10 cellular contexts compared by ENCODE assay signal in genomic region chr6:33578164-33578563, GRCh38. TPM values are rescaled to one million over a fixed set of nuclear protein-coding genes. Genes with fewer than 3 reads are reported as not detected.
DNase-seq lines count a peak whose midpoint lies in the region; ATAC-seq and TF ChIP-seq lines count a peak whose summit lies in the region.
"Had no signal": no experiment of that assay in that cellular context is flagged by ENCODE, and none has a peak within 500 bp of the region (broad histone marks: within the 10 kb centered on the region; RNA-seq: fewer than 3 reads in every experiment).

No MANE protein-coding gene starts in this region.

- peaks cover 11% of the 10 kb centered on the region for H4K20me1 ChIP-seq in BLaER1

- no peaks in the 10 kb centered on the region for H3K9me3 ChIP-seq in BLaER1

- peak overlapping the region; percentile 89 for H3K27ac ChIP-seq in BLaER1

- H3K4me2 ChIP-seq in BLaER1: peak overlapping the region; percentile 97

- H3K27ac Mint-ChIP-seq in IgD-negative memory B cell (peak overlapping the region; percentile 94 to 99 (median 97)), MCF 10A (ENCODE audit: low read depth, unreplicated experiment) (peak overlapping the region; percentile 97), nephron progenitor cell (no peak overlapping the region)

- no peak for TF ChIP-seq CTCF in MCF 10A (IDR thresholded peaks at IDR 0.05; ENCODE audit: unreplicated experiment)
- no peak for TF ChIP-seq CTCF in nephron progenitor cell (IDR thresholded peaks at IDR 0.05)

- peaks cover 43% of the 10 kb centered on the region for H3K4me1 ChIP-seq in BLaER1

- H3K9me3 Mint-ChIP-seq in IgD-negative memory B cell (no peaks in the 10 kb centered on the region), MCF 10A (ENCODE audit: unreplicated experiment) (no peaks in the 10 kb centered on the region), nephron progenitor cell (no peaks in the 10 kb centered on the region)

- no peaks in the 10 kb centered on the region for H3K27me3 ChIP-seq in BLaER1

- H3K9ac ChIP-seq in BLaER1: peak overlapping the region; percentile 93

- H3K27me3 Mint-ChIP-seq in IgD-negative memory B cell (no peaks in the 10 kb centered on the region), MCF 10A (ENCODE audit: insufficient read depth, unreplicated experiment) (no peaks in the 10 kb centered on the region), nephron progenitor cell (ENCODE audit: low read depth, poor library complexity) (no peaks in the 10 kb centered on the region)

- CTCF ChIA-PET in MCF 10A (lab: Yijun Ruan, JAX): interaction anchor here (1.0 to 1.7 kb wide), 3 partner anchors 12 to 133 kb away, joined by 3 to 5 read pairs (median 4); partner anchors contain the start of gene UQCC2

- BruUV-seq in MCF 10A (replicated peaks; lab: Mats Ljungman, UMichigan): no TSS peak

- peaks cover 48% of the 10 kb centered on the region for H3K36me3 ChIP-seq in BLaER1

- intact Hi-C loops in MCF 10A (cut with micrococcal nuclease): no loop called here

- H3K4me1 Mint-ChIP-seq in IgD-negative memory B cell: peaks cover 11 to 25% (median 14%) of the 10 kb centered on the region in 3 donors
- H3K4me1 Mint-ChIP-seq in MCF 10A (ENCODE audit: insufficient read depth, unreplicated experiment): peaks cover 28% of the 10 kb centered on the region
- peaks cover 19% of the 10 kb centered on the region for H3K4me1 Mint-ChIP-seq in nephron progenitor cell

- DNase-seq in MCF 10A (ENCODE audit: unreplicated experiment) (no peak), nephron progenitor cell (no peak), hepatic stellate cell (ENCODE audit: low spot score) (no peak), NCI-H2107 (lab: John Stamatoyannopoulos, UW) (no peak)
- DNase-seq: caudate nucleus, NCI-H1048 had no signal

- POLR2A ChIA-PET in MCF 10A (lab: Yijun Ruan, JAX): interaction anchor here (1.1 to 3.2 kb wide), 10 partner anchors 9 to 210 kb away, joined by 4 to 20 read pairs (median 12); partner anchors contain the start of genes CUTA, ITPR3, LEMD2 and ZBTB9

- H3K4me3 ChIP-seq in BLaER1: peak overlapping the region; percentile 95

- peak overlapping the region; percentile 90 to 98 (median 92) for H3K4me3 Mint-ChIP-seq in IgD-negative memory B cell
- H3K4me3 Mint-ChIP-seq in MCF 10A (ENCODE audit: unreplicated experiment): peak overlapping the region; percentile 85
- peak overlapping the region; percentile 73 for H3K4me3 Mint-ChIP-seq in nephron progenitor cell

- ATAC-seq in GM18873 (IDR thresholded peaks at IDR 0.05; ENCODE audit: low FRiP score, unreplicated experiment) (no peak), HG02623 (IDR thresholded peaks at IDR 0.05; ENCODE audit: unreplicated experiment) (no peak)

- H3K36me3 Mint-ChIP-seq in IgD-negative memory B cell (peaks cover 4% of the 10 kb centered on the region), MCF 10A (ENCODE audit: insufficient read depth, unreplicated experiment) (peaks cover 36% of the 10 kb centered on the region), nephron progenitor cell (ENCODE audit: low read depth) (peaks cover 11% of the 10 kb centered on the region)

RNA-seq across cellular contexts. Expression of gene BAK1, which starts 1.9 kb away (rescaled TPM):
- polyA plus RNA-seq in IgD-negative memory B cell: 40.6 TPM
- 45.8 and 57.7 TPM in 2 replicates for total RNA-seq in MCF 10A (2022)

RNA-seq across cellular contexts. Expression of gene ITPR3, which starts 43.0 kb away (rescaled TPM):
- 6.7 TPM for polyA plus RNA-seq in IgD-negative memory B cell
- 86.9 and 109 TPM in 2 replicates for total RNA-seq in MCF 10A (2022)
